Comparison of ENCODE assay signal across 8 cellular contexts in the genomic region with DNA sequence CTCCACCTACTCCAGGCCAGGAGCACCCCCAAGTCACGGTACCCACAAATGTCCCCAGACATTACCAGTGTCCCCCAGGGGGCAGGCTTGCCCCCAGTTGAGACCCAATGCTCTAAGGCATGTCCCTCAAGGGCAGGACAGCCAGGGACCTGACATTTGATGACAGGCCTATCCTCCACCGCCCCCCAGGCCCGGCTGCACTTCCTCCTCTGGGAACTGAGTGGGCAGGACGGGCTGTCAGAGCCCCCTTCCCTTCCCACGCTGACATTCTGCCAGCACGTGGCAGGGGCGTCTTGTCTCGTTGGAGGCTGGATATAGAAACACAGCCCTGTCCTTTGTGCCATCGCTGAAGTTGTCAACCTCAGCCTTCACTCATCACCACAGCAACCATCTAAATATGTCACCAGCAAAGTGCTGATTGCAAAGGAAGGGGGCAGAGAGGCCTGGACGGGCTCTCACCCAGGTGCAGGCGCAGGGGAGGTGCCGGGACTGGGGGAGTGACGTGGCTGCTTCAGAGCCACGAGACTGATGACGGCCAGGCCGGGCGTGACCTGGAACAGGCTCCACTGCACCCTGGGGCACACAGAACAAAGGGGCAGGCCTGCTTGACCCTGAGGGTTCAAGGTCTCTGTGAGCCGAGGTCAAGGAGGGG. TPM values are rescaled to one million over a fixed set of nuclear protein-coding genes. Genes with fewer than 3 reads are reported as not detected.
DNase-seq lines count a peak whose midpoint lies in the region; ATAC-seq, FAIRE-seq and TF ChIP-seq lines count a peak whose summit lies in the region.
"Had no signal": no experiment of that assay in that cellular context is flagged by ENCODE, and none has a peak within 500 bp of the region (broad histone marks: within the 10 kb centered on the region; RNA-seq: fewer than 3 reads in every experiment).

No MANE protein-coding gene starts in this region.

- H3K27me3 ChIP-seq in endodermal cell (ENCODE audit: control insufficient read depth, insufficient read depth, low read length, poor library complexity, severe bottlenecking) = no peaks in the 10 kb centered on the region

- H3K9ac ChIP-seq in endodermal cell (ENCODE audit: extremely low read depth, low read length, poor library complexity, severe bottlenecking) = no peak overlapping the region

- H3K27ac ChIP-seq in endodermal cell (ENCODE audit: low read depth, low read length) = no peak overlapping the region

- 75 to 85% methylated on average over 12 to 18 of the region's 18 CpGs for WGBS in endodermal cell (ENCODE audit: insufficient coverage in 1 of 2, insufficient read length in 1 of 2), 2 experiments

- DNase-seq in GM19239 (ENCODE audit: insufficient read length, low spot score) = peak; percentile 58
- no peak for DNase-seq in endodermal cell
- DNase-seq in stimulated activated CD8-positive, alpha-beta memory T cell treated with anti-CD3 and anti-CD28 coated beads, Interleukin-4, amount 100 ng/mL, for 48 hours = peak; percentile 25
- DNase-seq in activated CD4-positive, alpha-beta T cell treated with anti-CD3 and anti-CD28 coated beads for 1 hour = no peak
- no peak for DNase-seq in NOMO-1 treated with DMSO at 0.1 percent for 48 hours (lab: John Stamatoyannopoulos, UW; ENCODE audit: unreplicated experiment)
- DNase-seq in NCI-H128 (lab: John Stamatoyannopoulos, UW; ENCODE audit: unreplicated experiment) = no peak

- H3K4me3 ChIP-seq in endodermal cell (ENCODE audit: low read length) = no peak overlapping the region

- no peaks in the 10 kb centered on the region for H3K36me3 Mint-ChIP-seq in endodermal cell (ENCODE audit: low read depth)
- H3K36me3 Mint-ChIP-seq: immature natural killer cell had no signal

- no peak overlapping the region for H3K27ac Mint-ChIP-seq in endodermal cell
- H3K27ac Mint-ChIP-seq: immature natural killer cell had no signal

- no peaks in the 10 kb centered on the region for H3K36me3 ChIP-seq in endodermal cell (ENCODE audit: control insufficient read depth, insufficient read depth, low read length)

- peaks cover 19% of the 10 kb centered on the region for H3K9me3 Mint-ChIP-seq in endodermal cell
- H3K9me3 Mint-ChIP-seq: immature natural killer cell had no signal

- peaks cover 2% of the 10 kb centered on the region for H3K27me3 Mint-ChIP-seq in endodermal cell (ENCODE audit: insufficient read depth)

- peak; percentile 83 for FAIRE-seq in GM19239 (lab: Jason Lieb, UNC)

- H3K4me1 Mint-ChIP-seq in endodermal cell = no peaks in the 10 kb centered on the region
- H3K4me1 Mint-ChIP-seq: immature natural killer cell had no signal

- peak; percentile 13 for TF ChIP-seq CTCF in endodermal cell (conservative IDR thresholded peaks at IDR 0.05)

- peaks cover 7% of the 10 kb centered on the region for H3K9me3 ChIP-seq in endodermal cell (ENCODE audit: control insufficient read depth, low read length)

- H3K4me3 Mint-ChIP-seq in endodermal cell = no peak overlapping the region
- H3K4me3 Mint-ChIP-seq: immature natural killer cell had no signal

- H3K4me1 ChIP-seq in endodermal cell (ENCODE audit: control insufficient read depth, insufficient read depth, low read length) = no peaks in the 10 kb centered on the region

- ATAC-seq in HG03159 (IDR thresholded peaks at IDR 0.05; ENCODE audit: unreplicated experiment) = peak; percentile 67

RNA-seq across cellular contexts. Expression of a gene that starts 38.4 kb away (rescaled TPM):
- total RNA-seq in endodermal cell = 10 to 100 TPM; 12.3 to 12.4 TPM
- 6.1 TPM for polyA plus RNA-seq in endodermal cell (2013, experiment 1 of 2)
- 6.1 TPM for polyA plus RNA-seq in endodermal cell (2013, experiment 2 of 2)

RNA-seq across cellular contexts. Expression of a gene that starts 57.1 kb away (rescaled TPM):
- total RNA-seq in endodermal cell = 1 to 10 TPM; 4.7 to 8.4 TPM
- 10.9 TPM for polyA plus RNA-seq in endodermal cell (2013, experiment 1 of 2)
- 9.4 TPM for polyA plus RNA-seq in endodermal cell (2013, experiment 2 of 2)
- polyA plus RNA-seq: immature natural killer cell had no signal

Comparison
In these comparisons a context has a peak if more than half of its experiments do, and no peak if none do; other contexts are left out.
1. DNase-seq: peak in GM19239 (single experiment) and stimulated activated CD8-positive, alpha-beta memory T cell treated with anti-CD3 and anti-CD28 coated beads, Interleukin-4, amount 100 ng/mL, for 48 hours (single experiment); none in endodermal cell (single experiment), activated CD4-positive, alpha-beta T cell treated with anti-CD3 and anti-CD28 coated beads for 1 hour (single experiment), NOMO-1 treated with DMSO at 0.1 percent for 48 hours (single experiment) and NCI-H128 (single experiment).